ENCODE assay signal across 19 cellular contexts in genomic region chr6:20538131-20538662, GRCh38.
"Had no signal": no experiment of that assay in that cellular context is flagged by ENCODE, and none has a peak within 500 bp of the region (broad histone marks: within the 10 kb centered on the region; RNA-seq: fewer than 3 reads in every experiment).

No MANE protein-coding gene starts in this region.

- H3K27me3 Mint-ChIP-seq: activated B cell treated with CpG ODN at 0.5 μM for 24 hours; memory B cell; natural killer cell treated with Interleukin-12 subunit alpha and Interleukin-12 subunit beta and Interleukin-15 and Interleukin-18, amount 100 ng/mL, for 72 hours had no signal

- H3K4me3 Mint-ChIP-seq: activated B cell treated with CpG ODN at 0.5 μM for 24 hours; activated naive CD4-positive, alpha-beta T cell treated with anti-CD3 and anti-CD28 coated beads for 36 hours; memory B cell; natural killer cell treated with Interleukin-12 subunit alpha and Interleukin-12 subunit beta and Interleukin-15 and Interleukin-18, amount 100 ng/mL, for 72 hours; T-helper 2 cell treated with Interferon-gamma antibody and Interleukin-4, amounts not matched to agents 5 μg/mL and 100 μg/mL, for 36 hours had no signal

- DNase-seq: activated B cell treated with CpG ODN at 0.5 μM for 24 hours; activated CD4-positive, alpha-beta T cell treated with anti-CD3 and anti-CD28 coated beads for 4 hours; activated CD4-positive, alpha-beta T cell treated with anti-CD3 and anti-CD28 coated beads, Interleukin-2, amount 50 U/mL, for 48 hours; activated naive CD4-positive, alpha-beta T cell treated with anti-CD3 and anti-CD28 coated beads for 36 hours; activated T-cell treated with anti-CD3 and anti-CD28 coated beads, Interleukin-2, amount 50 U/mL, for 48 hours; amygdala; cortex of kidney; heart right ventricle; islet precursor cell; left colon; nucleus accumbens; right lobe of liver; stimulated activated CD4-positive, alpha-beta T cell treated with anti-CD3 and anti-CD28 coated beads, Interleukin-1b, Interleukin-23, amount 100 ng/mL, for 48 hours; stomach; transverse colon; uterus had no signal

- ATAC-seq: heart right ventricle; left colon; natural killer cell treated with Interleukin-12 subunit alpha and Interleukin-12 subunit beta and Interleukin-15 and Interleukin-18, amount 100 ng/mL, for 72 hours; right lobe of liver had no signal

- H3K27ac Mint-ChIP-seq: activated B cell treated with CpG ODN at 0.5 μM for 24 hours; activated naive CD4-positive, alpha-beta T cell treated with anti-CD3 and anti-CD28 coated beads for 36 hours; memory B cell; natural killer cell treated with Interleukin-12 subunit alpha and Interleukin-12 subunit beta and Interleukin-15 and Interleukin-18, amount 100 ng/mL, for 72 hours had no signal

- H3K9me3 Mint-ChIP-seq: activated B cell treated with CpG ODN at 0.5 μM for 24 hours; activated naive CD4-positive, alpha-beta T cell treated with anti-CD3 and anti-CD28 coated beads for 36 hours; memory B cell; natural killer cell treated with Interleukin-12 subunit alpha and Interleukin-12 subunit beta and Interleukin-15 and Interleukin-18, amount 100 ng/mL, for 72 hours; T-helper 2 cell treated with Interferon-gamma antibody and Interleukin-4, amounts not matched to agents 5 μg/mL and 100 μg/mL, for 36 hours had no signal
